In the genomic region with DNA sequence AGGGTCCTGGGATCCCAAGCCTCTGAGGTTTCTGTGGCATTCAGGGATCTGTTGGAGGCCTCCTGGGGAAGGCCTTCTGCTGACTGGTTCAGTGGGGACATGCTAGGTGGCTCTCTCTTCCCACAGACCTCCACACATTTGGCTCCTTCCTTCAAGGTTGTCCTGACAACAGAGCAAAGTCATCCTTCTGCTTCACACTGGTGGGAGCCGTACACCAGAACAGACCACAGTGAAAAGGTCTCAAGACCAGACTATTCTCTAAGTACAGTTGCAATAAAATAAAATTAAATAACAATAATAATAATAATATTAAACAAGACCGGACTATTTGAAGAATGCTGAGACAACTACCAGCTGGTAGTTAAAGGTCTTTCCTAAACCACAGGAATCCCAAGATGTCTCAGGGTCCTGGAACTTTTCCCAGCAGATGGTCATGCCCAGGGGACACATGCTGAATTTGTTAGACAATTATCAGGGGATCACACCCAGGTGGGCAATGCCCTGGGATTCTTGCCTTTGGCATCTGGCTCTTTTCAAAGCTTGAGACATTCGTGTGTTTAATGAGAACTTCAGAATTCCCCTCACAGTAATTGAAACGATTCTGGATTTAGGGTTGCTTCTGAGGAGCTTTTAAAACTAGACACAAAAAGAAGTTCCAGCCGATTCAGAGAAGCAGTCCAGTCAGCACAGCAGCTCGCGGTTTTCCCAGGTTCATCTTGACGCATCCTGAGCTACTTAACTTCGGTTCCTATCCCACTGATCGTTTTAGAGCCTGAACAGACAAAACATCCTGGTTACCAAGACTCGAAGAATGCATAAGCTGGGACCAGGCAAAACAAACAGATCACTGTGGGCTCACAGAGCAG, we compare ENCODE assay signal across 17 cellular contexts. TPM values are rescaled to one million over a fixed set of nuclear protein-coding genes. Genes with fewer than 3 reads are reported as not detected.
A peak's percentile ranks its signal among the peaks of the same experiment; 100 is the strongest.
DNase-seq lines count a peak whose midpoint lies in the region; ATAC-seq and TF ChIP-seq lines count a peak whose summit lies in the region.
"Had no signal": no experiment of that assay in that cellular context is flagged by ENCODE, and none has a peak within 500 bp of the region (broad histone marks: within the 10 kb centered on the region; RNA-seq: fewer than 3 reads in every experiment).

No MANE protein-coding gene starts in this region.

- no peaks in the 10 kb centered on the region for H3K36me3 ChIP-seq in neural progenitor cell
- no peaks in the 10 kb centered on the region for H3K36me3 ChIP-seq in Karpas-422 (ENCODE audit: insufficient read depth, low read length)
- H3K36me3 ChIP-seq: thoracic aorta had no signal

- no peaks in the 10 kb centered on the region for H4K20me1 ChIP-seq in neural progenitor cell (ENCODE audit: low read depth)
- H4K20me1 ChIP-seq in Karpas-422 (ENCODE audit: insufficient read depth, low read depth, low read length), result no peaks in the 10 kb centered on the region

- POLR2A ChIA-PET in activated CD8-positive, alpha-beta T cell treated with anti-CD3 and anti-CD28 coated beads, Interleukin-2, amount 10 ng/mL, durations not matched to agents 7 days and 5 days (lab: Charles Lee), result interaction anchor here (0.6 kb wide), 1 partner anchor 1438 kb away, joined by 3 read pairs; no protein-coding TSS in a partner anchor

- no peaks in the 10 kb centered on the region for H3K9me2 ChIP-seq in Karpas-422 (replicated peaks; ENCODE audit: insufficient read depth, low read length)

- no peak for TF ChIP-seq CTCF in choroid plexus epithelial cell (conservative IDR thresholded peaks at IDR 0.05; ENCODE audit: low read depth, low read length)
- no peak for TF ChIP-seq CTCF in neural progenitor cell (IDR thresholded peaks at IDR 0.05)

- H3K27me3 ChIP-seq in neural progenitor cell, result no peaks in the 10 kb centered on the region
- H3K27me3 ChIP-seq in Karpas-422 (ENCODE audit: low read length), result no peaks in the 10 kb centered on the region

- H3K4me1 ChIP-seq in neural progenitor cell (no peaks in the 10 kb centered on the region), Karpas-422 (ENCODE audit: low read length) (no peaks in the 10 kb centered on the region)

- CTCF ChIA-PET in activated naive CD4-positive, alpha-beta T cell treated with anti-CD3 and anti-CD28 coated beads for 36 hours (lab: Charles Lee), result interaction anchor here (0.5 to 3.6 kb wide), 6 partner anchors 10 to 99 kb away, joined by 3 to 37 read pairs (median 4); partner anchors contain the start of gene HTR1D
- CTCF ChIA-PET in activated CD8-positive, alpha-beta T cell treated with anti-CD3 and anti-CD28 coated beads, Interleukin-2, amount 10 ng/mL, durations not matched to agents 7 days and 5 days (lab: Charles Lee), result interaction anchor here (0.7 to 5.2 kb wide), 3 partner anchors 10 to 95 kb away, joined by 3 to 38 read pairs (median 21); no protein-coding TSS in a partner anchor

- H3K4me2 ChIP-seq in neural progenitor cell, result no peak overlapping the region
- H3K4me2 ChIP-seq in Karpas-422 (ENCODE audit: low read depth, low read length, poor library complexity, severe bottlenecking), result no peak overlapping the region

- H3K9me3 ChIP-seq in neural progenitor cell (ENCODE audit: low read depth) (no peaks in the 10 kb centered on the region), Karpas-422 (ENCODE audit: low read length) (no peaks in the 10 kb centered on the region)
- H3K9me3 ChIP-seq: thoracic aorta had no signal

- DNase-seq in EH (ENCODE audit: low read depth) (peak; percentile 97), NCI-H69 (lab: John Stamatoyannopoulos, UW) (peak; percentile 6), choroid plexus epithelial cell (ENCODE audit: low read depth) (peak; percentile 95), neural progenitor cell (ENCODE audit: low spot score) (peak; percentile 45), Karpas-422 (no peak)
- DNase-seq in activated naive CD4-positive, alpha-beta T cell treated with anti-CD3 and anti-CD28 coated beads for 36 hours, result no peak
- no peak for DNase-seq in activated T-cell treated with anti-CD3 and anti-CD28 coated beads, Interleukin-2, amount 50 U/mL, for 1 hour
- no peak for DNase-seq in activated CD8-positive, alpha-beta T cell treated with anti-CD3 and anti-CD28 coated beads, Interleukin-2, amount 10 ng/mL, durations not matched to agents 7 days and 5 days
- DNase-seq: DMS153; hypothalamus; NCI-H2081; nephron progenitor cell; stimulated activated CD4-positive, alpha-beta T cell treated with anti-CD3 and anti-CD28 coated beads, Interleukin-4, amount 100 ng/mL, for 24 hours had no signal

- H3K9ac ChIP-seq in neural progenitor cell (no peak overlapping the region), Karpas-422 (ENCODE audit: low read length) (no peak overlapping the region)

- H3K27ac Mint-ChIP-seq in neural progenitor cell, result peak overlapping the region; percentile 58
- H3K27ac Mint-ChIP-seq in activated naive CD4-positive, alpha-beta T cell treated with anti-CD3 and anti-CD28 coated beads for 36 hours, result no peak overlapping the region
- no peak overlapping the region for H3K27ac Mint-ChIP-seq in activated CD8-positive, alpha-beta T cell treated with anti-CD3 and anti-CD28 coated beads, Interleukin-2, amount 10 ng/mL, durations not matched to agents 7 days and 5 days
- H3K27ac Mint-ChIP-seq: brain, nephron progenitor cell had no signal

- H3K27me3 Mint-ChIP-seq in neural progenitor cell (ENCODE audit: insufficient read depth, low read depth), result peaks cover 5% of the 10 kb centered on the region
- H3K27me3 Mint-ChIP-seq in activated naive CD4-positive, alpha-beta T cell treated with anti-CD3 and anti-CD28 coated beads for 36 hours (ENCODE audit: low read depth), result peaks cover 4% of the 10 kb centered on the region
- peaks cover 7% of the 10 kb centered on the region for H3K27me3 Mint-ChIP-seq in activated CD8-positive, alpha-beta T cell treated with anti-CD3 and anti-CD28 coated beads, Interleukin-2, amount 10 ng/mL, durations not matched to agents 7 days and 5 days (ENCODE audit: low read depth)

- H2AFZ ChIP-seq in neural progenitor cell (replicated peaks) (no peak overlapping the region), Karpas-422 (ENCODE audit: low read length) (no peak overlapping the region)

- no peaks in the 10 kb centered on the region for H3K79me2 ChIP-seq in neural progenitor cell (ENCODE audit: low read depth)
- no peaks in the 10 kb centered on the region for H3K79me2 ChIP-seq in Karpas-422 (ENCODE audit: low read length)

- H3K27ac ChIP-seq in neural progenitor cell, result no peak overlapping the region
- no peak overlapping the region for H3K27ac ChIP-seq in Karpas-422 (ENCODE audit: low read length)
- H3K27ac ChIP-seq: SK-N-MC, thoracic aorta had no signal

- H3F3A ChIP-seq in neural progenitor cell (ENCODE audit: low read depth), result no peaks in the 10 kb centered on the region

- ATAC-seq in activated CD8-positive, alpha-beta T cell treated with anti-CD3 and anti-CD28 coated beads, Interleukin-2, amount 10 ng/mL, durations not matched to agents 7 days and 5 days, result no peak

- H3K36me3 Mint-ChIP-seq in neural progenitor cell, result peaks cover 3% of the 10 kb centered on the region
- no peaks in the 10 kb centered on the region for H3K36me3 Mint-ChIP-seq in activated naive CD4-positive, alpha-beta T cell treated with anti-CD3 and anti-CD28 coated beads for 36 hours (ENCODE audit: low read depth)
- no peaks in the 10 kb centered on the region for H3K36me3 Mint-ChIP-seq in activated CD8-positive, alpha-beta T cell treated with anti-CD3 and anti-CD28 coated beads, Interleukin-2, amount 10 ng/mL, durations not matched to agents 7 days and 5 days (ENCODE audit: low read depth)
- H3K36me3 Mint-ChIP-seq: brain had no signal

- intact Hi-C loops in activated naive CD4-positive, alpha-beta T cell treated with anti-CD3 and anti-CD28 coated beads for 36 hours (cut with micrococcal nuclease), result no loop called here

- H3K4me1 Mint-ChIP-seq in neural progenitor cell, result peaks cover 13% of the 10 kb centered on the region
- no peaks in the 10 kb centered on the region for H3K4me1 Mint-ChIP-seq in activated naive CD4-positive, alpha-beta T cell treated with anti-CD3 and anti-CD28 coated beads for 36 hours (ENCODE audit: low read depth)
- no peaks in the 10 kb centered on the region for H3K4me1 Mint-ChIP-seq in activated CD8-positive, alpha-beta T cell treated with anti-CD3 and anti-CD28 coated beads, Interleukin-2, amount 10 ng/mL, durations not matched to agents 7 days and 5 days (ENCODE audit: low read depth)
- H3K4me1 Mint-ChIP-seq: nephron progenitor cell had no signal

- peaks cover 2% of the 10 kb centered on the region for H3K9me3 Mint-ChIP-seq in neural progenitor cell
- H3K9me3 Mint-ChIP-seq in activated naive CD4-positive, alpha-beta T cell treated with anti-CD3 and anti-CD28 coated beads for 36 hours, result no peaks in the 10 kb centered on the region
- no peaks in the 10 kb centered on the region for H3K9me3 Mint-ChIP-seq in activated CD8-positive, alpha-beta T cell treated with anti-CD3 and anti-CD28 coated beads, Interleukin-2, amount 10 ng/mL, durations not matched to agents 7 days and 5 days (ENCODE audit: insufficient read depth)
- H3K9me3 Mint-ChIP-seq: nephron progenitor cell had no signal

- no peak overlapping the region for H3K4me3 Mint-ChIP-seq in neural progenitor cell
- H3K4me3 Mint-ChIP-seq in activated naive CD4-positive, alpha-beta T cell treated with anti-CD3 and anti-CD28 coated beads for 36 hours, result no peak overlapping the region
- H3K4me3 Mint-ChIP-seq in activated CD8-positive, alpha-beta T cell treated with anti-CD3 and anti-CD28 coated beads, Interleukin-2, amount 10 ng/mL, durations not matched to agents 7 days and 5 days, result no peak overlapping the region
- H3K4me3 Mint-ChIP-seq: brain, nephron progenitor cell had no signal

- no peak overlapping the region for H3K4me3 ChIP-seq in choroid plexus epithelial cell (ENCODE audit: low read depth, low read length)
- H3K4me3 ChIP-seq in neural progenitor cell, result no peak overlapping the region
- no peak overlapping the region for H3K4me3 ChIP-seq in Karpas-422 (ENCODE audit: low read length)
- H3K4me3 ChIP-seq: SK-N-MC, thoracic aorta had no signal

RNA-seq across cellular contexts. Expression of gene HTR1D, which starts 22.9 kb away (rescaled TPM):
- 1.1 and 2.0 TPM in 2 replicates for total RNA-seq in neural progenitor cell (ENCODE audit: low replicate concordance)
- total RNA-seq in Karpas-422 (2014; rRNA removed; shearing (Covaris generic); ENCODE audit: low replicate concordance), result not detected in 2 replicates
- total RNA-seq in activated naive CD4-positive, alpha-beta T cell treated with anti-CD3 and anti-CD28 coated beads for 36 hours, result not detected
- not detected for total RNA-seq in activated CD8-positive, alpha-beta T cell treated with anti-CD3 and anti-CD28 coated beads, Interleukin-2, amount 10 ng/mL, durations not matched to agents 7 days and 5 days
- total RNA-seq: activated CD8-positive, alpha-beta memory T cell treated with anti-CD3 and anti-CD28 coated beads for 36 hours; thoracic aorta had no signal

RNA-seq across cellular contexts. Expression of gene LUZP1, which starts 25.7 kb away (rescaled TPM):
- total RNA-seq in neural progenitor cell (ENCODE audit: low replicate concordance), result 38.0 and 39.1 TPM in 2 replicates
- total RNA-seq in Karpas-422 (2014; rRNA removed; shearing (Covaris generic); ENCODE audit: low replicate concordance), result 1.5 and 1.6 TPM in 2 replicates
- total RNA-seq in activated naive CD4-positive, alpha-beta T cell treated with anti-CD3 and anti-CD28 coated beads for 36 hours, result 10 to 100 TPM; 12.6 to 13.7 TPM
- 10 to 100 TPM; 15.2 to 16.0 TPM for total RNA-seq in activated CD8-positive, alpha-beta T cell treated with anti-CD3 and anti-CD28 coated beads, Interleukin-2, amount 10 ng/mL, durations not matched to agents 7 days and 5 days

Comparison
In these comparisons a context has a peak if more than half of its experiments do, and no peak if none do; other contexts are left out.
1. DNase-seq: peak in EH (single experiment), NCI-H69 (single experiment), choroid plexus epithelial cell (single experiment) and neural progenitor cell (single experiment); none in Karpas-422 (single experiment), activated naive CD4-positive, alpha-beta T cell treated with anti-CD3 and anti-CD28 coated beads for 36 hours (single experiment), activated T-cell treated with anti-CD3 and anti-CD28 coated beads, Interleukin-2, amount 50 U/mL, for 1 hour (single experiment) and activated CD8-positive, alpha-beta T cell treated with anti-CD3 and anti-CD28 coated beads, Interleukin-2, amount 10 ng/mL, durations not matched to agents 7 days and 5 days (single experiment).